Comparison of ENCODE assay signal across 13 cellular contexts in the genomic region with DNA sequence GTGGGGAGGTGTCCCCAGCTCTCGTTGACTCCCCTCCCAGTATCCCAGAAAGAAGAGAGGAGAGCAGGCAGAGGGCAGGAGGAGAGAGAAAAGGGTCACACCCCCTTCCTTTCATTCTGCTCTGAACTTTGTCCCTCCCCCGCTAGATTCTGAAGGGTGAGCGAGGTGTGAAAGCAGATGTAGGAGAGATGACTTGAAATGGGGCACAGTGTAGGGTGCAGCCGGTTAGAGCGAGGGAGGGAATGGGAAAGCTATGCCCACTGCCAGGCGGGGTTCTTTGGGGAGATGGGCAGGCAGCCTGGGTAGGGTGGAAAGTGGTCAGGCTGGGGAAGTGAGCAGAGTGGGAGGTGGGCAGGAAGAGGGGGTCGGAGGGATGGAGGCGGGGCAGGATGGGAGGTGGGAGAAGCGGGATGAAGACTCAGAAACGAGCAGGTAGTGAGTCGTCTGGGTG. TPM values are rescaled to one million over a fixed set of nuclear protein-coding genes. Genes with fewer than 3 reads are reported as not detected.
DNase-seq lines count a peak whose midpoint lies in the region; ATAC-seq and TF ChIP-seq lines count a peak whose summit lies in the region.
"Had no signal": no experiment of that assay in that cellular context is flagged by ENCODE, and none has a peak within 500 bp of the region (broad histone marks: within the 10 kb centered on the region; RNA-seq: fewer than 3 reads in every experiment).

No MANE protein-coding gene starts in this region.

- DNase-seq in CD8-positive, alpha-beta T cell: peak in 2 of 7 experiments; percentile 35 to 51
- DNase-seq in HCT116 (ENCODE audit: low read depth, low spot score): no peak
- DNase-seq in naive thymus-derived CD8-positive, alpha-beta T cell: peak in 5 of 10 donors; percentile 11 to 45 (median 31)
- no peak for DNase-seq in NCI-H146 (lab: John Stamatoyannopoulos, UW)
- DNase-seq: activated CD8-positive, alpha-beta memory T cell treated with anti-CD3 and anti-CD28 coated beads, Interleukin-2, amount 50 U/mL, for 48 hours; NCI-H1105; NCI-H774 had no signal

- no peaks in the 10 kb centered on the region for H3K36me3 ChIP-seq in CD8-positive, alpha-beta T cell (ENCODE audit: insufficient read depth, low read length)
- no peaks in the 10 kb centered on the region for H3K36me3 ChIP-seq in HCT116 (ENCODE audit: control insufficient read depth in 1 of 2, insufficient read depth in 2 of 2, low read length in 2 of 2)
- no peaks in the 10 kb centered on the region for H3K36me3 ChIP-seq in duodenal mucosa (ENCODE audit: control insufficient read depth in 1 of 2, insufficient read depth in 2 of 2, low read length in 2 of 2)
- H3K36me3 ChIP-seq: vagina had no signal

- RAD21 ChIA-PET in HCT116 (lab: Charles Lee; ENCODE audit: low non-redundant PET in 1 of 2, low total read pairs in 2 of 2, uncharacterized antibody in 2 of 2, unreplicated experiment in 2 of 2): no interaction called here

- H3K4me3 ChIP-seq in CD8-positive, alpha-beta T cell (ENCODE audit: low read depth, low read length): peak overlapping the region; percentile 59
- 0 out of 4 replicates have a peak overlapping the region, but pooled peaks of 1 of the 2 experiments have one; percentile 17 for H3K4me3 ChIP-seq in HCT116 (replicated peaks in 1 of 2; ENCODE audit: low read depth in 1 of 2, low read length in 2 of 2)
- H3K4me3 ChIP-seq in duodenal mucosa (ENCODE audit: low read depth in 1 of 2, low read length in 2 of 2): peak overlapping the region; percentile 19 to 29
- H3K4me3 ChIP-seq: lung had no signal

- no peaks in the 10 kb centered on the region for H3K9me3 Mint-ChIP-seq in CD8-positive, alpha-beta T cell
- no peaks in the 10 kb centered on the region for H3K9me3 Mint-ChIP-seq in naive thymus-derived CD8-positive, alpha-beta T cell

- H3K4me1 Mint-ChIP-seq in CD8-positive, alpha-beta T cell (ENCODE audit: low read depth): peaks cover 20% of the 10 kb centered on the region
- H3K4me1 Mint-ChIP-seq in naive thymus-derived CD8-positive, alpha-beta T cell: peaks cover 10 to 32% (median 24%) of the 10 kb centered on the region in 4 donors

- H3K27ac Mint-ChIP-seq in CD8-positive, alpha-beta T cell: no peak overlapping the region
- peak overlapping the region in 2 of 10 donors; percentile 12 to 69 for H3K27ac Mint-ChIP-seq in naive thymus-derived CD8-positive, alpha-beta T cell

- TF ChIP-seq POLR2A in HCT116 (IDR thresholded peaks at IDR 0.05; ENCODE audit: borderline replicate concordance, extremely low read depth, insufficient read depth, insufficient read length): no peak

- CTCF ChIA-PET in CD8-positive, alpha-beta T cell (lab: Charles Lee): interaction anchor here (0.8 to 2.1 kb wide), 5 partner anchors 8 to 116 kb away, joined by 3 to 9 read pairs (median 4); no protein-coding TSS in a partner anchor
- CTCF ChIA-PET in HCT116 (lab: Charles Lee): interaction anchor here (1.0 kb wide), 2 partner anchors 7 to 37 kb away, joined by 3 to 5 read pairs; no protein-coding TSS in a partner anchor

- H3K9ac ChIP-seq in HCT116 (ENCODE audit: low read length) (no peak overlapping the region), duodenal mucosa (ENCODE audit: low read depth in 1 of 2, low read length in 2 of 2) (no peak overlapping the region)

- H3K4me1 ChIP-seq in CD8-positive, alpha-beta T cell (ENCODE audit: insufficient read depth, low read length): peaks cover 28% of the 10 kb centered on the region
- H3K4me1 ChIP-seq in HCT116 (ENCODE audit: control insufficient read depth in 1 of 2, insufficient read depth in 2 of 2, low read length in 2 of 2) (peaks cover 2 to 7% of the 10 kb centered on the region in 2 experiments; a peak in 3 of 4 replicates), duodenal mucosa (ENCODE audit: control insufficient read depth in 1 of 2, insufficient read depth in 2 of 2, low read length in 2 of 2) (peaks cover 15 to 25% of the 10 kb centered on the region in 2 donors)

- ATAC-seq in CD8-positive, alpha-beta T cell: peak; percentile 56
- ATAC-seq in HCT116: peak; percentile 16; the same call in 1 of the 2 replicates
- peak; percentile 65 for ATAC-seq in naive thymus-derived CD8-positive, alpha-beta T cell
- no peak for ATAC-seq in HG03520 (IDR thresholded peaks at IDR 0.05; ENCODE audit: unreplicated experiment)
- no peak for ATAC-seq in GM19467 (IDR thresholded peaks at IDR 0.05; ENCODE audit: unreplicated experiment)
- ATAC-seq in GM21619 (IDR thresholded peaks at IDR 0.05; ENCODE audit: unreplicated experiment): no peak

- no TSS peak for BruUV-seq in HCT116 (replicated peaks; lab: Mats Ljungman, UMichigan)

- H3K9me3 ChIP-seq in CD8-positive, alpha-beta T cell (ENCODE audit: low read length): no peaks in the 10 kb centered on the region
- H3K9me3 ChIP-seq in HCT116 (ENCODE audit: control insufficient read depth in 1 of 2, insufficient read depth in 1 of 2, low read depth in 1 of 2, low read length in 2 of 2) (no peaks in the 10 kb centered on the region), duodenal mucosa (ENCODE audit: control insufficient read depth in 1 of 2, low read length in 2 of 2) (no peaks in the 10 kb centered on the region)
- H3K9me3 ChIP-seq: vagina had no signal

- H3K79me2 ChIP-seq in HCT116 (ENCODE audit: insufficient read depth, low read length): no peaks in the 10 kb centered on the region

- peak overlapping the region; percentile 98 for H2AFZ ChIP-seq in HCT116 (ENCODE audit: low read depth, low read length, poor library complexity, severe bottlenecking)

- H3K27me3 ChIP-seq in CD8-positive, alpha-beta T cell (ENCODE audit: insufficient read depth, low read length): peaks cover 17% of the 10 kb centered on the region
- H3K27me3 ChIP-seq in HCT116 (ENCODE audit: insufficient read depth, low read length) (no peaks in the 10 kb centered on the region), duodenal mucosa (ENCODE audit: control insufficient read depth in 1 of 2, insufficient read depth in 2 of 2, low read length in 2 of 2) (peaks cover 61 to 68% of the 10 kb centered on the region in 2 donors)
- H3K27me3 ChIP-seq: vagina had no signal

- peaks cover 52% of the 10 kb centered on the region for H3K27me3 Mint-ChIP-seq in CD8-positive, alpha-beta T cell (ENCODE audit: low read depth)
- peaks cover 18 to 56% (median 38%) of the 10 kb centered on the region in 5 donors for H3K27me3 Mint-ChIP-seq in naive thymus-derived CD8-positive, alpha-beta T cell

- intact Hi-C loops in CD8-positive, alpha-beta T cell (cut with DNase I, micrococcal nuclease): loop anchor here in 1 of 2 experiments (1.0 kb wide), 1 partner anchor 12 kb away; a partner anchor contains a TSS
- intact Hi-C loops in HCT116 (cut with micrococcal nuclease): no loop called here

- TF ChIP-seq CTCF in CD8-positive, alpha-beta T cell (IDR thresholded peaks at IDR 0.05): no peak
- TF ChIP-seq CTCF in HCT116 (IDR thresholded peaks at IDR 0.05 in 2 of 3, conservative IDR thresholded peaks at IDR 0.05 in 1 of 3; ENCODE audit: borderline replicate concordance in 1 of 3, insufficient read depth in 1 of 3, low read depth in 2 of 3, low read length in 2 of 3): no peak

- H4K20me1 ChIP-seq in HCT116 (ENCODE audit: insufficient read depth): no peaks in the 10 kb centered on the region

- no peak for TF ChIP-seq RAD21 in HCT116 (IDR thresholded peaks at IDR 0.05; ENCODE audit: low read depth)

- H3K27ac ChIP-seq in CD8-positive, alpha-beta T cell (ENCODE audit: low read depth, low read length): no peak overlapping the region
- H3K27ac ChIP-seq in HCT116 (ENCODE audit: low read depth, low read length): no peak overlapping the region
- no peak overlapping the region for H3K27ac ChIP-seq in duodenal mucosa (ENCODE audit: low read depth, low read length)
- H3K27ac ChIP-seq: vagina had no signal

- H3K4me2 ChIP-seq in HCT116 (ENCODE audit: low read length): peak overlapping the region; percentile 65

- H3K4me3 Mint-ChIP-seq in CD8-positive, alpha-beta T cell: peak overlapping the region; percentile 56
- H3K4me3 Mint-ChIP-seq in naive thymus-derived CD8-positive, alpha-beta T cell: peak overlapping the region in 8 of 10 donors; percentile 67 to 91 (median 82)

- POLR2A ChIA-PET in CD8-positive, alpha-beta T cell (lab: Charles Lee): interaction anchor here (1.0 to 2.6 kb wide), 4 partner anchors 12 to 40 kb away, joined by 3 to 13 read pairs (median 4); a partner anchor contains a TSS
- POLR2A ChIA-PET in HCT116 (lab: Charles Lee): interaction anchor here (1.6 kb wide), 1 partner anchor 11 kb away, joined by 5 read pairs; no protein-coding TSS in a partner anchor
- POLR2A ChIA-PET in naive thymus-derived CD8-positive, alpha-beta T cell (lab: Charles Lee): interaction anchor here (0.6 to 2.4 kb wide), 4 partner anchors 8 to 63 kb away, joined by 4 to 16 read pairs (median 6); a partner anchor contains a TSS

- no peaks in the 10 kb centered on the region for H3K9me2 ChIP-seq in HCT116 (ENCODE audit: insufficient read depth)

- H3K36me3 Mint-ChIP-seq in CD8-positive, alpha-beta T cell: no peaks in the 10 kb centered on the region
- no peaks in the 10 kb centered on the region for H3K36me3 Mint-ChIP-seq in naive thymus-derived CD8-positive, alpha-beta T cell

TF ChIP-seq in HCT116, 20 proteins besides CTCF, POLR2A, EP300 and RAD21:
- TF ChIP-seq TCF7L2 (IDR thresholded peaks at IDR 0.05; ENCODE audit: borderline replicate concordance, extremely low read depth, insufficient read depth, insufficient read length): no peak

RNA-seq across cellular contexts. Expression of a gene that starts 11.6 kb away (rescaled TPM):
- 10 to 100 TPM; 49.2 to 49.5 TPM for total RNA-seq in CD8-positive, alpha-beta T cell
- 42.6 TPM for total RNA-seq in HCT116 (2021; ENCODE audit: unreplicated experiment)
- 33.2 and 36.3 TPM in 2 replicates for polyA plus RNA-seq in HCT116 (2012)
- total RNA-seq in naive thymus-derived CD8-positive, alpha-beta T cell: 100 to 1,000 TPM; 152 to 168 TPM
- 10 to 100 TPM; 52.3 to 55.5 (median 55.4) TPM for polyA plus RNA-seq in naive thymus-derived CD8-positive, alpha-beta T cell

RNA-seq across cellular contexts. Expression of a gene that starts 12.9 kb away (rescaled TPM):
- total RNA-seq in CD8-positive, alpha-beta T cell: not detected
- not detected for total RNA-seq in HCT116 (2021; ENCODE audit: unreplicated experiment)
- not detected in 2 replicates for polyA plus RNA-seq in HCT116 (2012)
- not detected for total RNA-seq in naive thymus-derived CD8-positive, alpha-beta T cell
- polyA plus RNA-seq in naive thymus-derived CD8-positive, alpha-beta T cell: not detected
- total RNA-seq: lung, vagina had no signal
- polyA plus RNA-seq: lung had no signal

Comparison
In these comparisons a context has a peak if more than half of its experiments do, and no peak if none do; other contexts are left out.
1. ATAC-seq: peak in CD8-positive, alpha-beta T cell (single experiment), HCT116 (single experiment) and naive thymus-derived CD8-positive, alpha-beta T cell (2 of 2); none in HG03520 (single experiment), GM19467 (single experiment) and GM21619 (single experiment).